Comparison of ENCODE assay signal across 8 cellular contexts in the genomic region with DNA sequence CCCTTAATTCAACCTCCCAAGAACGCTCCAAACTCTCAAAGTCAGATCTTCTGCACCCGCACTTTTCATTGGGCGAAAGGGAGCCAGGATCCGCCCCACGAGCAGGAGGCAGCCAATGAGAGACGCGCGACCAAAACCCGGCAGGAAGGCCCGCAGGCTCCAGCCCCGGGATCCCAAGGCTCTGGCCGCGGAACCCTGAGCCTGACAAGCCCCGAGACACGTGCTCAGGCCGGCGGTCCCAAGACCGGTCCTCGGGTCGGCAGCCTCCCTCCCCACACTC. TPM values are rescaled to one million over a fixed set of nuclear protein-coding genes. Genes with fewer than 3 reads are reported as not detected.
A peak's percentile ranks its signal among the peaks of the same experiment; 100 is the strongest.
DNase-seq lines count a peak whose midpoint lies in the region; ATAC-seq and TF ChIP-seq lines count a peak whose summit lies in the region.

No MANE protein-coding gene starts in this region.

- peaks cover 5% of the 10 kb centered on the region for H3F3A ChIP-seq in smooth muscle cell (ENCODE audit: low read depth)

- in situ Hi-C loops in T47D (cut with HindIII; ENCODE audit: low pct_unique_long_range_greater_than_20kb, low sequenced_read_pairs) = no loop called here

- peak; percentile 62 for ATAC-seq in GM18519 (IDR thresholded peaks at IDR 0.05; ENCODE audit: low FRiP score, unreplicated experiment)
- peak; percentile 87 for ATAC-seq in HG03045 (IDR thresholded peaks at IDR 0.05; ENCODE audit: unreplicated experiment)

- H3K27ac ChIP-seq in VCaP (peak overlapping the region; percentile 97), smooth muscle cell (ENCODE audit: low read depth) (peak overlapping the region; percentile 92)

- H3K4me3 ChIP-seq in smooth muscle cell = peak overlapping the region; percentile 81

- H3K36me3 ChIP-seq in smooth muscle cell (ENCODE audit: low read depth) = no peaks in the 10 kb centered on the region

- TF ChIP-seq CTCF in VCaP (conservative IDR thresholded peaks at IDR 0.05) (no peak), smooth muscle cell (IDR thresholded peaks at IDR 0.05; ENCODE audit: borderline replicate concordance, insufficient read depth, poor library complexity, severe bottlenecking) (no peak)

- no peaks in the 10 kb centered on the region for H3K9me3 ChIP-seq in smooth muscle cell (replicated peaks; ENCODE audit: low read depth)

- whole genome bisulfite sequencing in smooth muscle cell (ENCODE audit: low lambda C conversion rate) = under 1% methylated on average over 20 of the region's 20 CpGs

- peak overlapping the region; percentile 89 for H3K4me2 ChIP-seq in smooth muscle cell

- peaks cover 9% of the 10 kb centered on the region for H3K4me1 ChIP-seq in smooth muscle cell (ENCODE audit: low read depth)

- peak overlapping the region; percentile 95 for H3K9ac ChIP-seq in smooth muscle cell (ENCODE audit: low read depth)

- H3K27me3 ChIP-seq in smooth muscle cell (ENCODE audit: low read depth) = no peaks in the 10 kb centered on the region

- H4K20me1 ChIP-seq in smooth muscle cell (ENCODE audit: low read depth) = peaks cover 8% of the 10 kb centered on the region

- peak overlapping the region; percentile 93 for H2AFZ ChIP-seq in smooth muscle cell (ENCODE audit: low read depth)

- DNase-seq in A172 (ENCODE audit: low spot score) (peak; percentile 84), NCI-H2171 (lab: John Stamatoyannopoulos, UW) (peak; percentile 80), T47D (ENCODE audit: low read depth in 1 of 2, low spot score in 1 of 2) (peak; percentile 91 to 93), iPS-NIHi7 (ENCODE audit: extremely low spot score) (peak; percentile 93), smooth muscle cell (lab: John Stamatoyannopoulos, UW; ENCODE audit: unreplicated experiment) (peak; percentile 82)

- peaks cover 34% of the 10 kb centered on the region for H3K79me2 ChIP-seq in smooth muscle cell (ENCODE audit: low read depth)

RNA-seq across cellular contexts. Expression of a gene that starts 0.4 kb away (rescaled TPM):
- 56.4 and 69.1 TPM in 2 replicates for total RNA-seq in A172 (2014; rRNA removed; shearing (Covaris generic))
- total RNA-seq in smooth muscle cell = 19.3 and 39.3 TPM in 2 replicates
- 28.3 and 32.5 TPM in 2 replicates for polyA plus RNA-seq in smooth muscle cell

RNA-seq across cellular contexts. Expression of a gene that starts 0.7 kb away (rescaled TPM):
- 51.2 and 52.2 TPM in 2 replicates for total RNA-seq in A172 (2014; rRNA removed; shearing (Covaris generic))
- 9.1 and 9.6 TPM in 2 replicates for total RNA-seq in smooth muscle cell
- 12.2 and 14.0 TPM in 2 replicates for polyA plus RNA-seq in smooth muscle cell

RNA-seq across cellular contexts. Expression of a gene that starts 35.3 kb away (rescaled TPM):
- total RNA-seq in A172 (2014; rRNA removed; shearing (Covaris generic)) = 0.22 and 1.2 TPM in 2 replicates
- not detected in 2 replicates for total RNA-seq in smooth muscle cell
- polyA plus RNA-seq in smooth muscle cell = not detected in 2 replicates

RNA-seq across cellular contexts. Expression of a gene that starts 36.4 kb away (rescaled TPM):
- 8.9 and 13.3 TPM in 2 replicates for total RNA-seq in A172 (2014; rRNA removed; shearing (Covaris generic))
- total RNA-seq in smooth muscle cell = 12.1 and 12.9 TPM in 2 replicates
- 29.2 and 29.6 TPM in 2 replicates for polyA plus RNA-seq in smooth muscle cell

RNA-seq across cellular contexts. Expression of a gene that starts 49.3 kb away (rescaled TPM):
- not detected in 2 replicates for total RNA-seq in A172 (2014; rRNA removed; shearing (Covaris generic))
- not detected in 2 replicates for total RNA-seq in smooth muscle cell
- not detected in 2 replicates for polyA plus RNA-seq in smooth muscle cell

Comparison
In these comparisons a context has a peak if more than half of its experiments do, and no peak if none do; other contexts are left out.
1. Peak in every context shown above with its lines: DNase-seq, ATAC-seq, H3K4me3 ChIP-seq and H3K27ac ChIP-seq.